8 cellular contexts compared by ENCODE assay signal in genomic region chr4:118889313-118889694, GRCh38. TPM values are rescaled to one million over a fixed set of nuclear protein-coding genes. Genes with fewer than 3 reads are reported as not detected.
A peak's percentile ranks its signal among the peaks of the same experiment; 100 is the strongest.
DNase-seq lines count a peak whose midpoint lies in the region; ATAC-seq lines count a peak whose summit lies in the region.

No MANE protein-coding gene starts in this region.

- H3K36me3 ChIP-seq in muscle layer of duodenum (ENCODE audit: control insufficient read depth in 1 of 2, insufficient read depth in 2 of 2, low read length in 2 of 2), result no peaks in the 10 kb centered on the region

- no peaks in the 10 kb centered on the region for H3K36me3 Mint-ChIP-seq in stimulated activated naive CD8-positive, alpha-beta T cell treated with anti-CD3 and anti-CD28 coated beads, Interleukin-15, Interleukin-2, amounts not matched to agents 100 ng/mL and 50 ng/mL, for 24 hours (ENCODE audit: low read depth)

- H3K27ac ChIP-seq in cingulate gyrus (ENCODE audit: low read depth, low read length) (peak overlapping the region; percentile 4), muscle layer of duodenum (ENCODE audit: low read length) (peak overlapping the region; percentile 93)

- no peaks in the 10 kb centered on the region for H3K4me1 ChIP-seq in muscle layer of duodenum (ENCODE audit: control insufficient read depth in 1 of 2, insufficient read depth in 2 of 2, low read length in 2 of 2)

- peak overlapping the region; percentile 80 for H3K4me3 Mint-ChIP-seq in stimulated activated naive CD8-positive, alpha-beta T cell treated with anti-CD3 and anti-CD28 coated beads, Interleukin-15, Interleukin-2, amounts not matched to agents 100 ng/mL and 50 ng/mL, for 24 hours

- H3K4me1 Mint-ChIP-seq in stimulated activated naive CD8-positive, alpha-beta T cell treated with anti-CD3 and anti-CD28 coated beads, Interleukin-15, Interleukin-2, amounts not matched to agents 100 ng/mL and 50 ng/mL, for 24 hours (ENCODE audit: low read depth), result peaks cover 17% of the 10 kb centered on the region

- no peak overlapping the region for H3K27ac Mint-ChIP-seq in stimulated activated naive CD8-positive, alpha-beta T cell treated with anti-CD3 and anti-CD28 coated beads, Interleukin-15, Interleukin-2, amounts not matched to agents 100 ng/mL and 50 ng/mL, for 24 hours

- peaks cover 41% of the 10 kb centered on the region for H3K27me3 Mint-ChIP-seq in stimulated activated naive CD8-positive, alpha-beta T cell treated with anti-CD3 and anti-CD28 coated beads, Interleukin-15, Interleukin-2, amounts not matched to agents 100 ng/mL and 50 ng/mL, for 24 hours

- no peaks in the 10 kb centered on the region for H3K9me3 Mint-ChIP-seq in stimulated activated naive CD8-positive, alpha-beta T cell treated with anti-CD3 and anti-CD28 coated beads, Interleukin-15, Interleukin-2, amounts not matched to agents 100 ng/mL and 50 ng/mL, for 24 hours

- no peak for ATAC-seq in stimulated activated naive CD8-positive, alpha-beta T cell treated with anti-CD3 and anti-CD28 coated beads, Interleukin-15, Interleukin-2, amounts not matched to agents 100 U/mL and 50 U/mL, for 24 hours
- ATAC-seq in GM21515 (IDR thresholded peaks at IDR 0.05; ENCODE audit: unreplicated experiment) (no peak), HG03095 (IDR thresholded peaks at IDR 0.05; ENCODE audit: unreplicated experiment) (no peak)

- no peaks in the 10 kb centered on the region for H3K9me3 ChIP-seq in muscle layer of duodenum (ENCODE audit: control insufficient read depth in 1 of 2, low read length in 2 of 2)

- no peak for DNase-seq in stimulated activated naive CD8-positive, alpha-beta T cell treated with anti-CD3 and anti-CD28 coated beads, Interleukin-15, Interleukin-2, amounts not matched to agents 100 U/mL and 50 U/mL, for 24 hours
- DNase-seq in cerebellum (ENCODE audit: low spot score) (no peak), NCI-H510A (lab: John Stamatoyannopoulos, UW) (no peak)

- peak overlapping the region; percentile 94 to 96 for H3K4me3 ChIP-seq in muscle layer of duodenum (ENCODE audit: low read depth in 1 of 2, low read length in 2 of 2)

- no peaks in the 10 kb centered on the region for H3K27me3 ChIP-seq in muscle layer of duodenum (ENCODE audit: low read depth, low read length)

RNA-seq across cellular contexts. Expression of gene SYNPO2, which starts 0.7 kb away (rescaled TPM):
- 8.8 TPM for total RNA-seq in cerebellum

RNA-seq across cellular contexts. Expression of gene SEC24D, which starts 53.4 kb away (rescaled TPM):
- total RNA-seq in cerebellum, result 18.5 TPM
